ENCODE assay signal across 8 cellular contexts in genomic region chr17:4945176-4945943, GRCh38. TPM values are rescaled to one million over a fixed set of nuclear protein-coding genes. Genes with fewer than 3 reads are reported as not detected.
DNase-seq lines count a peak whose midpoint lies in the region; ATAC-seq lines count a peak whose summit lies in the region.

No MANE protein-coding gene starts in this region.

- no peak for ATAC-seq in GM21367 (IDR thresholded peaks at IDR 0.05; ENCODE audit: unreplicated experiment)

- peak; percentile 86 for DNase-seq in GM04504 (ENCODE audit: low read depth)
- peak; percentile 79 to 80 for DNase-seq in activated CD4-positive, alpha-beta T cell treated with anti-CD3 and anti-CD28 coated beads for 24 hours (ENCODE audit: low read depth in 2 of 2)
- DNase-seq in dedifferentiated amniotic fluid mesenchymal stem cell (ENCODE audit: extremely low spot score) = peak; percentile 87
- DNase-seq in stimulated activated CD8-positive, alpha-beta memory T cell treated with anti-CD3 and anti-CD28 coated beads, Interleukin-4, amount 100 ng/mL, for 1 hour (ENCODE audit: low read depth in 2 of 2, low spot score in 1 of 2) = peak; percentile 61 to 64
- DNase-seq in NCI-H146 treated with DMSO at 0.1 percent for 48 hours (lab: John Stamatoyannopoulos, UW; ENCODE audit: unreplicated experiment) = no peak

- WGBS in mesodermal cell (ENCODE audit: insufficient coverage in 2 of 2), 2 experiments = 59 to 73% methylated on average over 4 to 6 of the region's 7 CpGs

- H3K4me3 ChIP-seq in mesodermal cell (ENCODE audit: extremely low read depth, insufficient read depth, low read length, poor library complexity, severe bottlenecking) = peak overlapping the region; percentile 98

- H3K36me3 ChIP-seq in KOPT-K1 (ENCODE audit: insufficient read depth, low read length) = peaks cover 59% of the 10 kb centered on the region
- peaks cover 63% of the 10 kb centered on the region for H3K36me3 ChIP-seq in mesodermal cell (ENCODE audit: control insufficient read depth, insufficient read depth, low read length)

- no peaks in the 10 kb centered on the region for H3K9me3 ChIP-seq in KOPT-K1 (ENCODE audit: insufficient read depth, low read length, poor library complexity, severe bottlenecking)
- no peaks in the 10 kb centered on the region for H3K9me3 ChIP-seq in mesodermal cell (ENCODE audit: control insufficient read depth, low read length)

- H3K4me1 ChIP-seq in mesodermal cell (ENCODE audit: control insufficient read depth, insufficient read depth, low read length, poor library complexity, severe bottlenecking) = peaks cover 43% of the 10 kb centered on the region

- H3K27ac ChIP-seq in KOPT-K1 (ENCODE audit: low read depth, low read length, poor library complexity, severe bottlenecking) (peak overlapping the region; percentile 99), mesodermal cell (ENCODE audit: low read depth, low read length, severe bottlenecking) (peak overlapping the region; percentile 84)

RNA-seq across cellular contexts. Expression of gene PFN1, which starts 3.0 kb away (rescaled TPM):
- 1,660 TPM for polyA plus RNA-seq in mesodermal cell (2013, experiment 1 of 2)
- polyA plus RNA-seq in mesodermal cell (2013, experiment 2 of 2) = 1,258 TPM

RNA-seq across cellular contexts. Expression of gene RNF167, which starts 5.3 kb away (rescaled TPM):
- polyA plus RNA-seq in mesodermal cell (2013, experiment 1 of 2) = 89.9 TPM
- polyA plus RNA-seq in mesodermal cell (2013, experiment 2 of 2) = 77.0 TPM

RNA-seq across cellular contexts. Expression of gene SLC25A11, which starts 5.5 kb away (rescaled TPM):
- polyA plus RNA-seq in mesodermal cell (2013, experiment 1 of 2) = 52.8 TPM
- polyA plus RNA-seq in mesodermal cell (2013, experiment 2 of 2) = 49.4 TPM

RNA-seq across cellular contexts. Expression of gene ENO3, which starts 5.6 kb away (rescaled TPM):
- 28.8 TPM for polyA plus RNA-seq in mesodermal cell (2013, experiment 1 of 2)
- 26.2 TPM for polyA plus RNA-seq in mesodermal cell (2013, experiment 2 of 2)

RNA-seq across cellular contexts. Expression of gene GP1BA, which starts 13.3 kb away (rescaled TPM):
- polyA plus RNA-seq in mesodermal cell (2013, experiment 1 of 2) = 0.26 TPM
- polyA plus RNA-seq in mesodermal cell (2013, experiment 2 of 2) = 0.15 TPM
